17 cellular contexts compared by ENCODE assay signal in genomic region chr6:56573624-56574023, GRCh38.
"Had no signal": no experiment of that assay in that cellular context is flagged by ENCODE, and none has a peak within 500 bp of the region (broad histone marks: within the 10 kb centered on the region; RNA-seq: fewer than 3 reads in every experiment).

No MANE protein-coding gene starts in this region.

- DNase-seq: activated CD4-positive, alpha-beta memory T cell treated with anti-CD3 and anti-CD28 coated beads for 36 hours; activated CD4-positive, alpha-beta T cell treated with anti-CD3 and anti-CD28 coated beads for 36 hours; activated naive CD4-positive, alpha-beta T cell treated with anti-CD3 and anti-CD28 coated beads, Interleukin-2, amount 10 ng/mL, durations not matched to agents 7 days and 5 days; activated T-cell treated with anti-CD3 and anti-CD28 coated beads, Interleukin-2, amount 50 U/mL, for 24 hours; dermis blood vessel endothelial cell; effector memory CD8-positive, alpha-beta T cell; lower lobe of right lung; midbrain; pancreas; stimulated activated CD4-positive, alpha-beta T cell treated with anti-CD3 and anti-CD28 coated beads, Interleukin-2, amount 100 ng/mL, for 48 hours; T-helper 1 cell; T1000; thyroid gland; uterus had no signal

- H3K36me3 ChIP-seq: pancreas, thyroid gland, uterus had no signal

- H3K9me3 Mint-ChIP-seq: activated CD4-positive, alpha-beta memory T cell treated with anti-CD3 and anti-CD28 coated beads for 36 hours; activated naive CD4-positive, alpha-beta T cell treated with anti-CD3 and anti-CD28 coated beads, Interleukin-2, amount 10 ng/mL, durations not matched to agents 7 days and 5 days; activated T-cell treated with anti-CD3 and anti-CD28 coated beads, Interleukin-2, amount 50 U/mL, for 24 hours; effector memory CD8-positive, alpha-beta T cell; stimulated activated memory B cell treated with anti-CD40 and anti-IgM and Interleukin-4, amounts not matched to agents 10 μg/mL and 1 μg/mL and 100 μg/mL, for 72 hours had no signal

- H3K27me3 ChIP-seq: pancreas, thyroid gland, uterus had no signal

- H3K4me3 ChIP-seq: lower lobe of right lung, pancreas, thyroid gland, uterus had no signal

- H3K36me3 Mint-ChIP-seq: activated CD4-positive, alpha-beta memory T cell treated with anti-CD3 and anti-CD28 coated beads for 36 hours; activated naive CD4-positive, alpha-beta T cell treated with anti-CD3 and anti-CD28 coated beads, Interleukin-2, amount 10 ng/mL, durations not matched to agents 7 days and 5 days; stimulated activated memory B cell treated with anti-CD40 and anti-IgM and Interleukin-4, amounts not matched to agents 10 μg/mL and 1 μg/mL and 100 μg/mL, for 72 hours had no signal

- H3K4me1 ChIP-seq: pancreas, thyroid gland, uterus had no signal

- H3K9me3 ChIP-seq: lower lobe of right lung, pancreas, thyroid gland, uterus had no signal

- H3K4me1 Mint-ChIP-seq: activated CD4-positive, alpha-beta T cell treated with anti-CD3 and anti-CD28 coated beads for 36 hours; activated naive CD4-positive, alpha-beta T cell treated with anti-CD3 and anti-CD28 coated beads, Interleukin-2, amount 10 ng/mL, durations not matched to agents 7 days and 5 days; stimulated activated memory B cell treated with anti-CD40 and anti-IgM and Interleukin-4, amounts not matched to agents 10 μg/mL and 1 μg/mL and 100 μg/mL, for 72 hours had no signal

- H3K27ac ChIP-seq: epithelial cell of prostate, lower lobe of right lung, pancreas, thyroid gland, VCaP had no signal

- H3K27me3 Mint-ChIP-seq: activated CD4-positive, alpha-beta T cell treated with anti-CD3 and anti-CD28 coated beads for 36 hours; effector memory CD8-positive, alpha-beta T cell; stimulated activated memory B cell treated with anti-CD40 and anti-IgM and Interleukin-4, amounts not matched to agents 10 μg/mL and 1 μg/mL and 100 μg/mL, for 72 hours had no signal

- H3K27ac Mint-ChIP-seq: activated CD4-positive, alpha-beta memory T cell treated with anti-CD3 and anti-CD28 coated beads for 36 hours; activated CD4-positive, alpha-beta T cell treated with anti-CD3 and anti-CD28 coated beads for 36 hours; activated naive CD4-positive, alpha-beta T cell treated with anti-CD3 and anti-CD28 coated beads, Interleukin-2, amount 10 ng/mL, durations not matched to agents 7 days and 5 days; activated T-cell treated with anti-CD3 and anti-CD28 coated beads, Interleukin-2, amount 50 U/mL, for 24 hours; effector memory CD8-positive, alpha-beta T cell; stimulated activated memory B cell treated with anti-CD40 and anti-IgM and Interleukin-4, amounts not matched to agents 10 μg/mL and 1 μg/mL and 100 μg/mL, for 72 hours had no signal

- ATAC-seq: activated CD4-positive, alpha-beta T cell treated with anti-CD3 and anti-CD28 coated beads for 36 hours; effector memory CD8-positive, alpha-beta T cell; pancreas; stimulated activated memory B cell treated with anti-CD40 and anti-IgM and Interleukin-4, amounts not matched to agents 10 μg/mL and 1 μg/mL and 100 μg/mL, for 72 hours had no signal

- H3K4me3 Mint-ChIP-seq: activated CD4-positive, alpha-beta memory T cell treated with anti-CD3 and anti-CD28 coated beads for 36 hours; activated CD4-positive, alpha-beta T cell treated with anti-CD3 and anti-CD28 coated beads for 36 hours; activated naive CD4-positive, alpha-beta T cell treated with anti-CD3 and anti-CD28 coated beads, Interleukin-2, amount 10 ng/mL, durations not matched to agents 7 days and 5 days; activated T-cell treated with anti-CD3 and anti-CD28 coated beads, Interleukin-2, amount 50 U/mL, for 24 hours; effector memory CD8-positive, alpha-beta T cell; stimulated activated memory B cell treated with anti-CD40 and anti-IgM and Interleukin-4, amounts not matched to agents 10 μg/mL and 1 μg/mL and 100 μg/mL, for 72 hours had no signal
